Comparison of ENCODE assay signal across 1 cellular context in genomic region chr16:65917466-65917865, GRCh38.
TF ChIP-seq lines count a peak whose summit lies in the region.

No MANE protein-coding gene starts in this region.

TF ChIP-seq in GM23338, 12 proteins besides CTCF, POLR2A, EP300 and RAD21 (continued from another document):
- TF ChIP-seq ZNF462 (CRISPR knock-in tag; IDR thresholded peaks at IDR 0.05) (no peak), JUNB (IDR thresholded peaks at IDR 0.05; ENCODE audit: unreplicated experiment) (no peak), ZNF114 (CRISPR knock-in tag; IDR thresholded peaks at IDR 0.05) (no peak), NANOG (IDR thresholded peaks at IDR 0.05; ENCODE audit: borderline replicate concordance) (no peak), ZNF331 (CRISPR knock-in tag; IDR thresholded peaks at IDR 0.05; ENCODE audit: low read depth) (no peak), REST (IDR thresholded peaks at IDR 0.05; ENCODE audit: unreplicated experiment) (no peak), EZH2phosphoT487 (IDR thresholded peaks at IDR 0.05; ENCODE audit: unreplicated experiment) (no peak), EZH2 (IDR thresholded peaks at IDR 0.05; ENCODE audit: low read depth, unreplicated experiment) (no peak), STAT1 (IDR thresholded peaks at IDR 0.05; ENCODE audit: unreplicated experiment) (no peak), ETS1 (IDR thresholded peaks at IDR 0.05) (no peak)
